1 cellular context compared by ENCODE assay signal in the genomic region with DNA sequence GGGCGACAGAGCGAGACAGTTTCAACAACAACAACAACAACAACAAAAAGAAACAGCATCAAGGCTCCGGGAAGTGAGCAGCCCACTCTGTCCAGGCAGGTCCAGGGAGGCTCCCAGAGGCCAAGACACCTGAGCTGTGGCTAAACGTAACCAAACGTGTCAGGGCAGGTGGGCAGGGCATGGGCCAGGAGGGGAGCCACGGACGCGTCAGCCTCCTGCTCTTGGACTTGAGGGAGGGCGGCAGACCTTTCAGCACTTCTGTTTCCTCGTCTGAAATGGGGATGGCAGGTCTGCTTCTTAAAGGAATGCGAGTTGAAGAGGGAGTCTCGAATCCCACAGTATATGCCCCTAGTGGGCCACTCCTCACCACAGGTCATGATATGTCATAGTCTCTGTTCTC.
TF ChIP-seq lines count a peak whose summit lies in the region.

No MANE protein-coding gene starts in this region.

TF ChIP-seq in H1, 55 proteins besides CTCF, POLR2A, EP300 and RAD21:
- TF ChIP-seq, protein P1, sequence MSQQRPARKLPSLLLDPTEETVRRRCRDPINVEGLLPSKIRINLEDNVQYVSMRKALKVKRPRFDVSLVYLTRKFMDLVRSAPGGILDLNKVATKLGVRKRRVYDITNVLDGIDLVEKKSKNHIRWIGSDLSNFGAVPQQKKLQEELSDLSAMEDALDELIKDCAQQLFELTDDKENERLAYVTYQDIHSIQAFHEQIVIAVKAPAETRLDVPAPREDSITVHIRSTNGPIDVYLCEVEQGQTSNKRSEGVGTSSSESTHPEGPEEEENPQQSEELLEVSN (IDR thresholded peaks at IDR 0.05): no peak
- TF ChIP-seq CHD1 (IDR thresholded peaks at IDR 0.05; ENCODE audit: low read depth, low read length) (no peak), POU5F1 (IDR thresholded peaks at IDR 0.05; ENCODE audit: low read depth, low read length) (no peak), SIN3A (conservative IDR thresholded peaks at IDR 0.05 in 1 of 2, IDR thresholded peaks at IDR 0.05 in 1 of 2; ENCODE audit: low read depth in 1 of 2, low read length in 2 of 2) (no peak), TCF12 (IDR thresholded peaks at IDR 0.05; ENCODE audit: low read depth, low read length) (no peak), SUZ12 (IDR thresholded peaks at IDR 0.05; ENCODE audit: low read length) (no peak), TBP (IDR thresholded peaks at IDR 0.05; ENCODE audit: low read depth, low read length) (no peak)
